Comparison of ENCODE assay signal across 13 cellular contexts in the genomic region with DNA sequence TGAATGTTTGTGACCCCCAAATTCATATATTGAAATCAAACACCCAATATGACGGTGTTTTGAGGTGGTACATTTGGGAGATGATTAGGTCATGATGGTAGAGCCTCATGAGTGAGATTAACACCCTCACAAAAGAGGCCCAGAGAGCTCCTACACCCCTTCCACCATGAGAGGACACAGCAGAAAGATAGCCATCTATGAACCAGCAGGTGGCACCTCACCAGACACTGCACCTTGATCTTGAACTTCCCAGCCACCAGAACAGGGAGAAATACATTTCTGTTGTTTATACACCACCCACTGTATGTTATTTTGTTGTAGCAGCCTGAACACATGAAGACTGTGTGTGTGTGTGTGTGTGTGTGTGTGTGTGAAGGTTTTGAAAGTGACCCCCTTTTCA. TPM values are rescaled to one million over a fixed set of nuclear protein-coding genes. Genes with fewer than 3 reads are reported as not detected.
DNase-seq lines count a peak whose midpoint lies in the region; ATAC-seq and TF ChIP-seq lines count a peak whose summit lies in the region.
"Had no signal": no experiment of that assay in that cellular context is flagged by ENCODE, and none has a peak within 500 bp of the region (broad histone marks: within the 10 kb centered on the region; RNA-seq: fewer than 3 reads in every experiment).

No MANE protein-coding gene starts in this region.

- no peak overlapping the region for H3K4me3 Mint-ChIP-seq in activated CD4-positive, alpha-beta T cell treated with anti-CD3 and anti-CD28 coated beads, Interleukin-2, amount 10 ng/mL, durations not matched to agents 7 days and 5 days
- no peak overlapping the region for H3K4me3 Mint-ChIP-seq in HFFc6
- no peak overlapping the region for H3K4me3 Mint-ChIP-seq in activated CD8-positive, alpha-beta T cell treated with anti-CD3 and anti-CD28 coated beads for 36 hours

- H3K9me3 Mint-ChIP-seq in activated CD4-positive, alpha-beta T cell treated with anti-CD3 and anti-CD28 coated beads, Interleukin-2, amount 10 ng/mL, durations not matched to agents 7 days and 5 days, result peaks cover 4% of the 10 kb centered on the region
- peaks cover 8% of the 10 kb centered on the region; the same call in 1 of the 2 replicates for H3K9me3 Mint-ChIP-seq in HFFc6
- H3K9me3 Mint-ChIP-seq in activated CD8-positive, alpha-beta T cell treated with anti-CD3 and anti-CD28 coated beads for 36 hours, result no peaks in the 10 kb centered on the region

- peak; percentile 41 for DNase-seq in activated CD4-positive, alpha-beta T cell treated with anti-CD3 and anti-CD28 coated beads, Interleukin-2, amount 10 ng/mL, durations not matched to agents 7 days and 5 days
- no peak for DNase-seq in activated CD4-positive, alpha-beta T cell treated with anti-CD3 and anti-CD28 coated beads, Interleukin-2, amount 50 U/mL, for 4 hours
- DNase-seq in HFFc6 (no peak), retinal pigment epithelial cell (ENCODE audit: low read depth) (no peak), COR-L47 (lab: John Stamatoyannopoulos, UW) (no peak)
- peak; percentile 29 for DNase-seq in activated CD8-positive, alpha-beta T cell treated with anti-CD3 and anti-CD28 coated beads for 36 hours
- DNase-seq: DMS153, gastrocnemius medialis, kidney, NCI-H1105 treated with DMSO at 0.1 percent for 48 hours, tibial artery had no signal

- peaks cover 4% of the 10 kb centered on the region for H3K36me3 Mint-ChIP-seq in activated CD4-positive, alpha-beta T cell treated with anti-CD3 and anti-CD28 coated beads, Interleukin-2, amount 10 ng/mL, durations not matched to agents 7 days and 5 days (ENCODE audit: low read depth)
- H3K36me3 Mint-ChIP-seq in HFFc6 (ENCODE audit: low read depth), result peaks cover 5% of the 10 kb centered on the region; the same call in 1 of the 2 replicates
- H3K36me3 Mint-ChIP-seq in activated CD8-positive, alpha-beta T cell treated with anti-CD3 and anti-CD28 coated beads for 36 hours (ENCODE audit: low read depth), result no peaks in the 10 kb centered on the region

- CTCF ChIA-PET in activated CD4-positive, alpha-beta T cell treated with anti-CD3 and anti-CD28 coated beads, Interleukin-2, amount 10 ng/mL, durations not matched to agents 7 days and 5 days (lab: Charles Lee), result interaction anchor here (0.6 to 11.9 kb wide), 15 partner anchors 9 to 257 kb away, joined by 3 to 194 read pairs (median 4); partner anchors contain the start of genes ATOH8 and ST3GAL5
- CTCF ChIA-PET in activated CD8-positive, alpha-beta T cell treated with anti-CD3 and anti-CD28 coated beads for 36 hours (lab: Charles Lee), result interaction anchor here (0.8 to 10.7 kb wide), 15 partner anchors 13 to 249 kb away, joined by 3 to 186 read pairs (median 4); partner anchors contain the start of gene ST3GAL5

- POLR2A ChIA-PET in activated CD4-positive, alpha-beta T cell treated with anti-CD3 and anti-CD28 coated beads, Interleukin-2, amount 10 ng/mL, durations not matched to agents 7 days and 5 days (lab: Charles Lee), result interaction anchor here (0.6 kb wide), 1 partner anchor 278 kb away, joined by 6 read pairs; no protein-coding TSS in a partner anchor
- POLR2A ChIA-PET in activated CD8-positive, alpha-beta T cell treated with anti-CD3 and anti-CD28 coated beads for 36 hours (lab: Charles Lee), result interaction anchor here (1.6 to 2.2 kb wide), 2 partner anchors 9 to 57 kb away, joined by 6 to 10 read pairs; partner anchors contain the start of gene ST3GAL5

- peaks cover 36% of the 10 kb centered on the region for H3K4me1 Mint-ChIP-seq in activated CD4-positive, alpha-beta T cell treated with anti-CD3 and anti-CD28 coated beads, Interleukin-2, amount 10 ng/mL, durations not matched to agents 7 days and 5 days
- peaks cover 25% of the 10 kb centered on the region for H3K4me1 Mint-ChIP-seq in HFFc6 (ENCODE audit: low read depth)
- H3K4me1 Mint-ChIP-seq in activated CD8-positive, alpha-beta T cell treated with anti-CD3 and anti-CD28 coated beads for 36 hours (ENCODE audit: low read depth), result peaks cover 28% of the 10 kb centered on the region

- H3K4me3 ChIP-seq in retinal pigment epithelial cell (ENCODE audit: low read length), result no peak overlapping the region
- H3K4me3 ChIP-seq: gastrocnemius medialis, tibial artery had no signal

- TF ChIP-seq CTCF in HFFc6 (IDR thresholded peaks at IDR 0.05), result peak; percentile 41; the same call in 1 of the 2 replicates
- peak; percentile 17 for TF ChIP-seq CTCF in activated CD8-positive, alpha-beta T cell treated with anti-CD3 and anti-CD28 coated beads for 36 hours (IDR thresholded peaks at IDR 0.05)
- peak; percentile 16 for TF ChIP-seq CTCF in retinal pigment epithelial cell (conservative IDR thresholded peaks at IDR 0.05; ENCODE audit: low read depth, low read length)

- H3K27ac Mint-ChIP-seq in activated CD4-positive, alpha-beta T cell treated with anti-CD3 and anti-CD28 coated beads, Interleukin-2, amount 10 ng/mL, durations not matched to agents 7 days and 5 days, result peak overlapping the region; percentile 57
- no peak overlapping the region for H3K27ac Mint-ChIP-seq in HFFc6
- no peak overlapping the region for H3K27ac Mint-ChIP-seq in activated CD8-positive, alpha-beta T cell treated with anti-CD3 and anti-CD28 coated beads for 36 hours

- H3K27me3 Mint-ChIP-seq in activated CD4-positive, alpha-beta T cell treated with anti-CD3 and anti-CD28 coated beads, Interleukin-2, amount 10 ng/mL, durations not matched to agents 7 days and 5 days, result peaks cover 18% of the 10 kb centered on the region
- peaks cover 3% of the 10 kb centered on the region for H3K27me3 Mint-ChIP-seq in HFFc6 (ENCODE audit: insufficient read depth)
- peaks cover 2% of the 10 kb centered on the region for H3K27me3 Mint-ChIP-seq in activated CD8-positive, alpha-beta T cell treated with anti-CD3 and anti-CD28 coated beads for 36 hours

- peak; percentile 47 for ATAC-seq in activated CD8-positive, alpha-beta T cell treated with anti-CD3 and anti-CD28 coated beads for 36 hours
- ATAC-seq in HG02970 (IDR thresholded peaks at IDR 0.05; ENCODE audit: low FRiP score, unreplicated experiment) (no peak), HG02870 (IDR thresholded peaks at IDR 0.05; ENCODE audit: unreplicated experiment) (no peak)
- ATAC-seq: gastrocnemius medialis had no signal

- intact Hi-C loops in activated CD8-positive, alpha-beta T cell treated with anti-CD3 and anti-CD28 coated beads for 36 hours (cut with micrococcal nuclease), result no loop called here

RNA-seq across cellular contexts. Expression of gene ST3GAL5, which starts 58.1 kb away (rescaled TPM):
- total RNA-seq in activated CD4-positive, alpha-beta T cell treated with anti-CD3 and anti-CD28 coated beads, Interleukin-2, amount 10 ng/mL, durations not matched to agents 7 days and 5 days, result 10 to 100 TPM; 36.3 to 36.8 TPM
- 10 to 100 TPM; 12.7 to 17.4 (median 15.2) TPM for total RNA-seq in HFFc6 (2021; fragmentation: NEBNext Ultra II Directional; extraction: Animal tissue kit (Norgen Biotek cat#: 25700))
- 10 to 100 TPM; 21.1 to 21.5 TPM for total RNA-seq in activated CD8-positive, alpha-beta T cell treated with anti-CD3 and anti-CD28 coated beads for 36 hours

Comparison
In these comparisons a context has a peak if more than half of its experiments do, and no peak if none do; other contexts are left out.
1. DNase-seq: peak in activated CD4-positive, alpha-beta T cell treated with anti-CD3 and anti-CD28 coated beads, Interleukin-2, amount 10 ng/mL, durations not matched to agents 7 days and 5 days (single experiment) and activated CD8-positive, alpha-beta T cell treated with anti-CD3 and anti-CD28 coated beads for 36 hours (single experiment); none in activated CD4-positive, alpha-beta T cell treated with anti-CD3 and anti-CD28 coated beads, Interleukin-2, amount 50 U/mL, for 4 hours (0 of 2), HFFc6 (single experiment), retinal pigment epithelial cell (single experiment) and COR-L47 (single experiment).
2. Peak in every context shown above with its lines, with median percentiles within 50 percentile points of each other: CTCF ChIP-seq.